ENCODE assay signal across 9 cellular contexts in the genomic region with DNA sequence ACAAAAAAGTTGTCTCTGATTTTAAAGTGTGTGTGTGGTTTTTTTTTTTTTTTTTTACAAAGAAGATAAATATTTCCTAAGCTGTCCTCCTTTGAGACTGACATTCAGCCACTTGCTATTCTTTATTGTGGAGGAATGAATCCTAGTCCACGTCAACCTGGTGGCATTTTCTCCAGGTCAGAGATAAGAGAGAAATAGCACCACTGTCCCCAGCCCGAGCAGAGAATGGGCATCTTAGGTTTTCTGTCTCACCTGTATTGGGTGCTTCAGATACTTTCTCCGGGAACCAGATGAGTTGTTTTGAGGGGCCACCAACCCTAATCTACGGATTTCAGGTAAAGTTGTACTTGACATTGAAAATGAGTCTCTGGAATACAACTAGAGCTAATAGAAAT. TPM values are rescaled to one million over a fixed set of nuclear protein-coding genes. Genes with fewer than 3 reads are reported as not detected.
DNase-seq lines count a peak whose midpoint lies in the region; TF ChIP-seq lines count a peak whose summit lies in the region.
"Had no signal": no experiment of that assay in that cellular context is flagged by ENCODE, and none has a peak within 500 bp of the region (broad histone marks: within the 10 kb centered on the region; RNA-seq: fewer than 3 reads in every experiment).

No MANE protein-coding gene starts in this region.

- H3K9me3 Mint-ChIP-seq in HFFc6, result no peaks in the 10 kb centered on the region

- no peak for TF ChIP-seq POLR2A in adrenal gland (IDR thresholded peaks at IDR 0.05)

- H3K27me3 ChIP-seq in adrenal gland (no peaks in the 10 kb centered on the region), skeletal muscle satellite cell (ENCODE audit: control insufficient read depth, insufficient read depth, low read length) (no peaks in the 10 kb centered on the region)
- H3K27me3 ChIP-seq in effector memory CD4-positive, alpha-beta T cell (replicated peaks; ENCODE audit: control insufficient read depth, insufficient read depth, low read length, poor library complexity, severe bottlenecking), result no peaks in the 10 kb centered on the region
- H3K27me3 ChIP-seq: right atrium auricular region had no signal

- intact Hi-C loops in adrenal gland (cut with DNase I), result no loop called here

- peak overlapping the region; percentile 91 for H3K4me3 Mint-ChIP-seq in HFFc6

- H3K4me2 ChIP-seq in skeletal muscle satellite cell (ENCODE audit: low read length), result peak overlapping the region; percentile 99

- H3K36me3 ChIP-seq in adrenal gland (replicated peaks in 1 of 2) (no peaks in the 10 kb centered on the region), skeletal muscle satellite cell (ENCODE audit: insufficient read depth, low read length) (peaks cover 6% of the 10 kb centered on the region)
- H3K36me3 ChIP-seq in effector memory CD4-positive, alpha-beta T cell (ENCODE audit: control insufficient read depth, insufficient read depth, low read length), result no peaks in the 10 kb centered on the region
- H3K36me3 ChIP-seq: right atrium auricular region had no signal

- peaks cover 47% of the 10 kb centered on the region for H3K4me1 Mint-ChIP-seq in HFFc6 (ENCODE audit: low read depth)

- H3K9me3 ChIP-seq in adrenal gland (replicated peaks in 1 of 3) (no peaks in the 10 kb centered on the region), skeletal muscle satellite cell (replicated peaks; ENCODE audit: low read length) (no peaks in the 10 kb centered on the region)
- no peaks in the 10 kb centered on the region for H3K9me3 ChIP-seq in effector memory CD4-positive, alpha-beta T cell (ENCODE audit: control insufficient read depth, low read length)
- H3K9me3 ChIP-seq: right atrium auricular region had no signal

- H3K4me1 ChIP-seq in adrenal gland (replicated peaks in 1 of 2) (peaks cover 12 to 19% of the 10 kb centered on the region in 2 donors), skeletal muscle satellite cell (ENCODE audit: control insufficient read depth, insufficient read depth, low read length) (peaks cover 29% of the 10 kb centered on the region)
- peaks cover 16% of the 10 kb centered on the region for H3K4me1 ChIP-seq in effector memory CD4-positive, alpha-beta T cell (ENCODE audit: control insufficient read depth, insufficient read depth, low read length, poor library complexity, severe bottlenecking)

- peak overlapping the region; percentile 65 for H3K9ac ChIP-seq in skeletal muscle satellite cell (ENCODE audit: low read depth, low read length)

- DNase-seq in HFFc6 (no peak), adrenal gland (no peak), fibroblast of villous mesenchyme (ENCODE audit: low read depth) (no peak), GM13977 (ENCODE audit: low spot score) (no peak), dedifferentiated amniotic fluid mesenchymal stem cell (ENCODE audit: extremely low spot score) (no peak), HPDE6-E6E7 (ENCODE audit: extremely low spot score) (no peak)
- no peak for DNase-seq in effector memory CD4-positive, alpha-beta T cell

- in situ Hi-C loops in GM13977 (cut with MboI; ENCODE audit: low pct_unique_long_range_greater_than_20kb, low sequenced_read_pairs, unreplicated experiment), result no loop called here

- H3K27ac Mint-ChIP-seq in HFFc6, result peak overlapping the region; percentile 72

- H3K36me3 Mint-ChIP-seq in HFFc6 (ENCODE audit: low read depth), result peaks cover 33% of the 10 kb centered on the region

- no peaks in the 10 kb centered on the region for H3K27me3 Mint-ChIP-seq in HFFc6 (ENCODE audit: insufficient read depth)

- TF ChIP-seq CTCF in HFFc6 (IDR thresholded peaks at IDR 0.05) (no peak), adrenal gland (IDR thresholded peaks at IDR 0.05) (no peak), fibroblast of villous mesenchyme (IDR thresholded peaks at IDR 0.05; ENCODE audit: insufficient read depth, low read depth, low read length) (no peak), GM13977 (IDR thresholded peaks at IDR 0.05; ENCODE audit: extremely low read depth, insufficient read depth, missing control alignments) (no peak)

- peak overlapping the region in 3 of 4 donors; percentile 16 to 75 (median 69) for H3K4me3 ChIP-seq in adrenal gland
- peak overlapping the region; percentile 81 for H3K4me3 ChIP-seq in fibroblast of villous mesenchyme (ENCODE audit: low read depth, low read length)
- H3K4me3 ChIP-seq in skeletal muscle satellite cell (ENCODE audit: low read length), result peak overlapping the region; percentile 78
- H3K4me3 ChIP-seq in effector memory CD4-positive, alpha-beta T cell (ENCODE audit: insufficient read depth, low read depth, low read length, poor library complexity, severe bottlenecking), result no peak overlapping the region

- 35 to 51% (median 48%) methylated on average over 4 of the region's 4 CpGs for WGBS in adrenal gland, 4 donors

- H3K27ac ChIP-seq in adrenal gland, result no peak overlapping the region
- H3K27ac ChIP-seq in effector memory CD4-positive, alpha-beta T cell (ENCODE audit: insufficient read depth, low read length, poor library complexity, severe bottlenecking), result no peak overlapping the region

RNA-seq across cellular contexts. Expression of gene ITGA2, which starts 1.4 kb away (rescaled TPM):
- total RNA-seq in HFFc6 (2021; fragmentation: NEBNext Ultra II Directional; extraction: Animal tissue kit (Norgen Biotek cat#: 25700)), result 10 to 100 TPM; 42.9 to 76.6 (median 50.5) TPM
- 100 to 1,000 TPM in 1 of 8 donors, 10 to 100 TPM in 7; 16.9 to 127 (median 21.8) TPM for total RNA-seq in adrenal gland
- 10 to 100 TPM in 1 of 3 donors, 1 to 10 TPM in 2; 1.8 to 14.5 (median 2.3) TPM for polyA plus RNA-seq in adrenal gland
- total RNA-seq in fibroblast of villous mesenchyme, result 16.4 and 35.0 TPM in 2 replicates
- 11.6 and 20.0 TPM in 2 replicates for total RNA-seq in skeletal muscle satellite cell (2012; rRNA removed)
